Comparison of ENCODE assay signal across 9 cellular contexts in the genomic region with DNA sequence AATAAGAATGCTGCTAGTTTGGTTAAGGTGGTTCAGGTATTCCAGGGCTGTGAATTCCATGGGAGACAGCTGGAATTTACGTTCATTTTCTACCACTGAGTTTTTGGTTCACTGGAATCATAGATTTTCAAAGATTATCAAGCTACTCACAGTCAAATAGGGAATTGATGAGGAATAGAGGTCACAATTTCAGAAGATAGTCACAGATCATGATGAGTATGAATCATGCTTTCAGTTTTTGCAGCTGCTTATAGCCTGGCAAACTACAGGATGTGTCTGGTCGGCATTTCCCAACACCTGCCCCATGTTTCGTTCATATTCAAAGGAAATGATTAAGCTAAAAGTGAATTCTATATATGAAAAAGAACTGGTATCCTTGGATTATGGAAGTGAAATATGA. TPM values are rescaled to one million over a fixed set of nuclear protein-coding genes. Genes with fewer than 3 reads are reported as not detected.
A peak's percentile ranks its signal among the peaks of the same experiment; 100 is the strongest.
DNase-seq lines count a peak whose midpoint lies in the region; ATAC-seq and TF ChIP-seq lines count a peak whose summit lies in the region.
"Had no signal": no experiment of that assay in that cellular context is flagged by ENCODE, and none has a peak within 500 bp of the region (broad histone marks: within the 10 kb centered on the region; RNA-seq: fewer than 3 reads in every experiment).

No MANE protein-coding gene starts in this region.

- CTCF ChIA-PET in activated CD8-positive, alpha-beta T cell treated with anti-CD3 and anti-CD28 coated beads, Interleukin-2, amount 10 ng/mL, durations not matched to agents 7 days and 5 days (lab: Charles Lee) = interaction anchor here (0.8 to 1.0 kb wide), 2 partner anchors 13 to 49 kb away, joined by 3 read pairs; no protein-coding TSS in a partner anchor
- CTCF ChIA-PET in HEK293T (lab: Yijun Ruan, JAX) = no interaction called here

- H3K9ac ChIP-seq in neuronal stem cell (ENCODE audit: low read depth, low read length, poor library complexity) = no peak overlapping the region

- no peaks in the 10 kb centered on the region for H3K79me1 ChIP-seq in neuronal stem cell (ENCODE audit: low read depth, low read length)

- H3K4me3 ChIP-seq in ACC112 (ENCODE audit: low read depth, low read length) (no peak overlapping the region), neuronal stem cell (ENCODE audit: low read length in 2 of 2) (no peak overlapping the region)

- peaks cover 0 to 3% of the 10 kb centered on the region in 2 donors for H3K9me3 ChIP-seq in neuronal stem cell (replicated peaks in 1 of 2; ENCODE audit: control insufficient read depth in 2 of 2, insufficient read depth in 1 of 2, low read depth in 1 of 2, low read length in 2 of 2)

- H4K8ac ChIP-seq in neuronal stem cell (ENCODE audit: low read depth, low read length) = no peak overlapping the region

- no peak overlapping the region for H4K91ac ChIP-seq in neuronal stem cell (ENCODE audit: low read depth, low read length, poor library complexity)

- ATAC-seq in GM19324 (IDR thresholded peaks at IDR 0.05; ENCODE audit: low FRiP score, unreplicated experiment) (peak; percentile 82), HG03159 (IDR thresholded peaks at IDR 0.05; ENCODE audit: unreplicated experiment) (peak; percentile 82)
- ATAC-seq in activated CD8-positive, alpha-beta T cell treated with anti-CD3 and anti-CD28 coated beads, Interleukin-2, amount 10 ng/mL, durations not matched to agents 7 days and 5 days = peak; percentile 51

- no peak overlapping the region for H2BK5ac ChIP-seq in neuronal stem cell (ENCODE audit: low read length)

- H3K9me3 Mint-ChIP-seq in activated CD8-positive, alpha-beta T cell treated with anti-CD3 and anti-CD28 coated beads, Interleukin-2, amount 10 ng/mL, durations not matched to agents 7 days and 5 days (ENCODE audit: insufficient read depth) = no peaks in the 10 kb centered on the region
- H3K9me3 Mint-ChIP-seq: nephron had no signal

- H3K4me3 Mint-ChIP-seq in activated CD8-positive, alpha-beta T cell treated with anti-CD3 and anti-CD28 coated beads, Interleukin-2, amount 10 ng/mL, durations not matched to agents 7 days and 5 days = peak overlapping the region; percentile 26
- H3K4me3 Mint-ChIP-seq: nephron had no signal

- no peaks in the 10 kb centered on the region for H3K27me3 Mint-ChIP-seq in activated CD8-positive, alpha-beta T cell treated with anti-CD3 and anti-CD28 coated beads, Interleukin-2, amount 10 ng/mL, durations not matched to agents 7 days and 5 days (ENCODE audit: low read depth)

- H3K14ac ChIP-seq in neuronal stem cell (ENCODE audit: low read length) = no peak overlapping the region

- no peak overlapping the region for H3K4me2 ChIP-seq in neuronal stem cell (ENCODE audit: insufficient read depth, low read length, poor library complexity, severe bottlenecking)

- no peak overlapping the region for H2AFZ ChIP-seq in ACC112 (ENCODE audit: low read length, unreplicated experiment)
- no peak overlapping the region for H2AFZ ChIP-seq in neuronal stem cell (ENCODE audit: low read length)

- no peak overlapping the region for H2BK120ac ChIP-seq in neuronal stem cell (ENCODE audit: low read depth, low read length)

- peaks cover 13% of the 10 kb centered on the region for H3K4me1 Mint-ChIP-seq in activated CD8-positive, alpha-beta T cell treated with anti-CD3 and anti-CD28 coated beads, Interleukin-2, amount 10 ng/mL, durations not matched to agents 7 days and 5 days (ENCODE audit: low read depth)

- H3K79me2 ChIP-seq in ACC112 (ENCODE audit: control insufficient read depth, insufficient read depth, low read length, unreplicated experiment) = no peaks in the 10 kb centered on the region

- no peaks in the 10 kb centered on the region for H3K27me3 ChIP-seq in ACC112 (ENCODE audit: insufficient read depth, low read length)
- no peaks in the 10 kb centered on the region for H3K27me3 ChIP-seq in neuronal stem cell (ENCODE audit: control insufficient read depth in 3 of 3, insufficient read depth in 3 of 3, low read depth in 1 of 3, low read length in 3 of 3)

- no CpG with 5 or more reads among the region's 3 CpGs for WGBS in neuronal stem cell (ENCODE audit: extremely low coverage in 2 of 2, insufficient read length in 2 of 2, insufficient replicate concordance in 1 of 2), 2 donors

- H3K4me1 ChIP-seq in ACC112 (ENCODE audit: control insufficient read depth, insufficient read depth, low read length, unreplicated experiment) (peaks cover 28% of the 10 kb centered on the region), neuronal stem cell (ENCODE audit: control insufficient read depth in 2 of 2, insufficient read depth in 1 of 2, low read depth in 1 of 2, low read length in 2 of 2) (peaks cover 3 to 6% of the 10 kb centered on the region in 2 donors)

- H3K27ac Mint-ChIP-seq in activated CD8-positive, alpha-beta T cell treated with anti-CD3 and anti-CD28 coated beads, Interleukin-2, amount 10 ng/mL, durations not matched to agents 7 days and 5 days = peak overlapping the region; percentile 53
- H3K27ac Mint-ChIP-seq: nephron had no signal

- no peaks in the 10 kb centered on the region for H3K36me3 ChIP-seq in ACC112 (ENCODE audit: insufficient read depth, low read length)
- peaks cover 2 to 12% of the 10 kb centered on the region in 2 donors for H3K36me3 ChIP-seq in neuronal stem cell (replicated peaks in 1 of 2; ENCODE audit: control insufficient read depth in 2 of 2, insufficient read depth in 2 of 2, low read length in 2 of 2)

- H3K23ac ChIP-seq in neuronal stem cell (ENCODE audit: low read depth, low read length, poor library complexity) = no peak overlapping the region

- H2BK12ac ChIP-seq in neuronal stem cell (ENCODE audit: low read length) = no peak overlapping the region

- no peak overlapping the region for H2AK5ac ChIP-seq in neuronal stem cell (ENCODE audit: low read depth, low read length)

- POLR2A ChIA-PET in activated CD8-positive, alpha-beta T cell treated with anti-CD3 and anti-CD28 coated beads, Interleukin-2, amount 10 ng/mL, durations not matched to agents 7 days and 5 days (lab: Charles Lee) = no interaction called here
- POLR2A ChIA-PET in HEK293T (lab: Yijun Ruan, JAX) = no interaction called here

- peaks cover 2% of the 10 kb centered on the region for H3K36me3 Mint-ChIP-seq in activated CD8-positive, alpha-beta T cell treated with anti-CD3 and anti-CD28 coated beads, Interleukin-2, amount 10 ng/mL, durations not matched to agents 7 days and 5 days (ENCODE audit: low read depth)

- H2BK15ac ChIP-seq in neuronal stem cell (ENCODE audit: low read length) = no peak overlapping the region

- DNase-seq in activated CD8-positive, alpha-beta T cell treated with anti-CD3 and anti-CD28 coated beads, Interleukin-2, amount 10 ng/mL, durations not matched to agents 7 days and 5 days = peak; percentile 29
- peak; percentile 22 to 23 for DNase-seq in stimulated activated CD8-positive, alpha-beta memory T cell treated with anti-CD3 and anti-CD28 coated beads, Interleukin-15, amount 100 ng/mL, for 48 hours (ENCODE audit: low read depth in 2 of 2)
- DNase-seq in HEK293T (ENCODE audit: extremely low spot score) (no peak), occipital lobe (lab: John Stamatoyannopoulos, UW) (no peak), neuronal stem cell (ENCODE audit: low spot score) (no peak)

- no peak overlapping the region for H3K4ac ChIP-seq in neuronal stem cell (ENCODE audit: low read length)

- H3K18ac ChIP-seq in neuronal stem cell (ENCODE audit: low read length) = no peak overlapping the region

- peak overlapping the region; percentile 69 for H3K27ac ChIP-seq in ACC112 (ENCODE audit: low read depth, low read length)
- no peak overlapping the region for H3K27ac ChIP-seq in neuronal stem cell (replicated peaks; ENCODE audit: low read length)

TF ChIP-seq in HEK293T, 16 proteins besides CTCF, POLR2A, EP300 and RAD21:
- no peak for TF ChIP-seq L3MBTL2 (conservative IDR thresholded peaks at IDR 0.05)
- TF ChIP-seq ZNF384 (IDR thresholded peaks at IDR 0.05) = no peak
- TF ChIP-seq CTBP1 (IDR thresholded peaks at IDR 0.05; ENCODE audit: borderline replicate concordance) = no peak
- TF ChIP-seq FOXK2 (IDR thresholded peaks at IDR 0.05) = no peak
- no peak for TF ChIP-seq NFRKB (IDR thresholded peaks at IDR 0.05)
- TF ChIP-seq FOXA1 (IDR thresholded peaks at IDR 0.05) = no peak
- TF ChIP-seq BHLHE40 (IDR thresholded peaks at IDR 0.05; ENCODE audit: borderline replicate concordance) = no peak
- TF ChIP-seq SUZ12 (IDR thresholded peaks at IDR 0.05) = no peak
- TF ChIP-seq HDGF (IDR thresholded peaks at IDR 0.05; ENCODE audit: borderline replicate concordance) = no peak
- no peak for TF ChIP-seq TARDBP (IDR thresholded peaks at IDR 0.05)
- no peak for TF ChIP-seq SP1 (IDR thresholded peaks at IDR 0.05)
- TF ChIP-seq, protein P1, sequence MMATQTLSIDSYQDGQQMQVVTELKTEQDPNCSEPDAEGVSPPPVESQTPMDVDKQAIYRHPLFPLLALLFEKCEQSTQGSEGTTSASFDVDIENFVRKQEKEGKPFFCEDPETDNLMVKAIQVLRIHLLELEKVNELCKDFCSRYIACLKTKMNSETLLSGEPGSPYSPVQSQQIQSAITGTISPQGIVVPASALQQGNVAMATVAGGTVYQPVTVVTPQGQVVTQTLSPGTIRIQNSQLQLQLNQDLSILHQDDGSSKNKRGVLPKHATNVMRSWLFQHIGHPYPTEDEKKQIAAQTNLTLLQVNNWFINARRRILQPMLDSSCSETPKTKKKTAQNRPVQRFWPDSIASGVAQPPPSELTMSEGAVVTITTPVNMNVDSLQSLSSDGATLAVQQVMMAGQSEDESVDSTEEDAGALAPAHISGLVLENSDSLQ (IDR thresholded peaks at IDR 0.05) = no peak

RNA-seq across cellular contexts. Expression of gene BCKDHB, which starts 58.7 kb away (rescaled TPM):
- 10 to 100 TPM; 19.9 to 21.9 TPM for total RNA-seq in activated CD8-positive, alpha-beta T cell treated with anti-CD3 and anti-CD28 coated beads, Interleukin-2, amount 10 ng/mL, durations not matched to agents 7 days and 5 days
- 19.8 TPM for total RNA-seq in occipital lobe
- 16.4 TPM for polyA plus RNA-seq in neuronal stem cell (2013, experiment 1 of 2)
- 16.4 TPM for polyA plus RNA-seq in neuronal stem cell (2013, experiment 2 of 2)

Comparison
In these comparisons a context has a peak if more than half of its experiments do, and no peak if none do; other contexts are left out.
1. DNase-seq: peak in activated CD8-positive, alpha-beta T cell treated with anti-CD3 and anti-CD28 coated beads, Interleukin-2, amount 10 ng/mL, durations not matched to agents 7 days and 5 days (single experiment) and stimulated activated CD8-positive, alpha-beta memory T cell treated with anti-CD3 and anti-CD28 coated beads, Interleukin-15, amount 100 ng/mL, for 48 hours (2 of 2); none in HEK293T (single experiment), occipital lobe (single experiment) and neuronal stem cell (single experiment).
2. Peak in every context shown above with its lines, with median percentiles within 50 percentile points of each other: ATAC-seq.